ENCODE assay signal across 22 cellular contexts in genomic region chr1:11879311-11880180, GRCh38. TPM values are rescaled to one million over a fixed set of nuclear protein-coding genes. Genes with fewer than 3 reads are reported as not detected.
DNase-seq lines count a peak whose midpoint lies in the region; ATAC-seq and TF ChIP-seq lines count a peak whose summit lies in the region.
"Had no signal": no experiment of that assay in that cellular context is flagged by ENCODE, and none has a peak within 500 bp of the region (broad histone marks: within the 10 kb centered on the region; RNA-seq: fewer than 3 reads in every experiment).

No MANE protein-coding gene starts in this region.

- no peak overlapping the region for H3K4ac ChIP-seq in neuronal stem cell (ENCODE audit: low read length)

- H4K91ac ChIP-seq in neuronal stem cell (ENCODE audit: low read depth, low read length, poor library complexity): no peak overlapping the region

- peaks cover 3% of the 10 kb centered on the region for H3K79me1 ChIP-seq in neuronal stem cell (ENCODE audit: low read depth, low read length)

- no peak overlapping the region for H2BK5ac ChIP-seq in neuronal stem cell (ENCODE audit: low read length)

- H3K23ac ChIP-seq in neuronal stem cell (ENCODE audit: low read depth, low read length, poor library complexity): no peak overlapping the region

- H3K36me3 Mint-ChIP-seq in stimulated activated naive B cell treated with anti-CD40 and anti-IgM and Interleukin-4, amounts not matched to agents 10 μg/mL and 1 μg/mL and 100 μg/mL, for 72 hours: no peaks in the 10 kb centered on the region

- no peak for TF ChIP-seq RAD21 in Ishikawa (IDR thresholded peaks at IDR 0.05; ENCODE audit: low read depth)

- no peak for TF ChIP-seq EP300 in Ishikawa (IDR thresholded peaks at IDR 0.05; ENCODE audit: borderline replicate concordance)

- peak overlapping the region; percentile 82 for H3K14ac ChIP-seq in neuronal stem cell (ENCODE audit: low read length)

- H3K36me3 ChIP-seq in heart right ventricle: no peaks in the 10 kb centered on the region
- H3K36me3 ChIP-seq in neuronal stem cell (replicated peaks in 1 of 2; ENCODE audit: control insufficient read depth in 2 of 2, insufficient read depth in 2 of 2, low read length in 2 of 2): no peaks in the 10 kb centered on the region

- H3K9me3 ChIP-seq in heart right ventricle (no peaks in the 10 kb centered on the region), neuronal stem cell (replicated peaks in 1 of 2; ENCODE audit: control insufficient read depth in 2 of 2, insufficient read depth in 1 of 2, low read depth in 1 of 2, low read length in 2 of 2) (no peaks in the 10 kb centered on the region)

- TF ChIP-seq CTCF in heart right ventricle (IDR thresholded peaks at IDR 0.05): no peak

- H2BK15ac ChIP-seq in neuronal stem cell (ENCODE audit: low read length): no peak overlapping the region

- H3K4me1 Mint-ChIP-seq in stimulated activated naive B cell treated with anti-CD40 and anti-IgM and Interleukin-4, amounts not matched to agents 10 μg/mL and 1 μg/mL and 100 μg/mL, for 72 hours: peaks cover 0 to 2% of the 10 kb centered on the region in 2 donors

- peak overlapping the region; percentile 51 for H3K18ac ChIP-seq in neuronal stem cell (ENCODE audit: low read length)

- no peak overlapping the region for H3K9ac ChIP-seq in neuronal stem cell (ENCODE audit: low read depth, low read length, poor library complexity)

- no peak overlapping the region for H3K4me2 ChIP-seq in neuronal stem cell (ENCODE audit: insufficient read depth, low read length, poor library complexity, severe bottlenecking)
- H3K4me2 ChIP-seq: PC-9 had no signal

- no peak overlapping the region for H2AK5ac ChIP-seq in neuronal stem cell (ENCODE audit: low read depth, low read length)

- peaks cover 25 to 43% of the 10 kb centered on the region in 2 donors for H3K27me3 Mint-ChIP-seq in stimulated activated naive B cell treated with anti-CD40 and anti-IgM and Interleukin-4, amounts not matched to agents 10 μg/mL and 1 μg/mL and 100 μg/mL, for 72 hours

- H3K4me3 ChIP-seq in heart right ventricle (no peak overlapping the region), neuronal stem cell (ENCODE audit: low read length in 2 of 2) (no peak overlapping the region)
- H3K4me3 ChIP-seq: PC-9 had no signal

- H3K4me3 Mint-ChIP-seq in stimulated activated naive B cell treated with anti-CD40 and anti-IgM and Interleukin-4, amounts not matched to agents 10 μg/mL and 1 μg/mL and 100 μg/mL, for 72 hours: no peak overlapping the region
- H3K4me3 Mint-ChIP-seq: H9, HFFc6 had no signal

- H2AFZ ChIP-seq in neuronal stem cell (ENCODE audit: low read length): no peak overlapping the region
- H2AFZ ChIP-seq: PC-9 had no signal

- DNase-seq in heart right ventricle (no peak), cardiac septum (ENCODE audit: low spot score) (no peak), neuronal stem cell (ENCODE audit: low spot score) (no peak), hypothalamus (lab: John Stamatoyannopoulos, UW) (no peak)
- no peak for DNase-seq in stimulated activated naive B cell treated with anti-CD40 and anti-IgM and Interleukin-4, amounts not matched to agents 10 μg/mL and 1 μg/mL and 100 μg/mL, for 72 hours
- DNase-seq in stimulated activated CD4-positive, alpha-beta T cell treated with anti-CD3 and anti-CD28 coated beads, Interleukin-4, amount 100 ng/mL, for 1 hour: no peak
- DNase-seq: DMS53, GDM1, H9, HFFc6, NCI-H1105, NCI-H146, NCI-H2029, NCI-H226, NCI-H748 treated with DMSO at 0.1 percent for 48 hours, PC-9, RPMI8226, SIG-M5 had no signal

- H2BK12ac ChIP-seq in neuronal stem cell (ENCODE audit: low read length): no peak overlapping the region

- no peak overlapping the region for H2BK120ac ChIP-seq in neuronal stem cell (ENCODE audit: low read depth, low read length)

- peaks cover 22 to 69% (median 55%) of the 10 kb centered on the region in 9 donors for H3K4me1 ChIP-seq in heart right ventricle
- peaks cover 4 to 7% of the 10 kb centered on the region in 2 donors for H3K4me1 ChIP-seq in neuronal stem cell (ENCODE audit: control insufficient read depth in 2 of 2, insufficient read depth in 1 of 2, low read depth in 1 of 2, low read length in 2 of 2)

- peak overlapping the region; percentile 20 for H3K27ac Mint-ChIP-seq in stimulated activated naive B cell treated with anti-CD40 and anti-IgM and Interleukin-4, amounts not matched to agents 10 μg/mL and 1 μg/mL and 100 μg/mL, for 72 hours
- H3K27ac Mint-ChIP-seq: HFFc6 had no signal

- H3K27me3 ChIP-seq in heart right ventricle (no peaks in the 10 kb centered on the region), neuronal stem cell (ENCODE audit: control insufficient read depth in 3 of 3, insufficient read depth in 3 of 3, low read depth in 1 of 3, low read length in 3 of 3) (peaks cover 0 to 22% (median 0%) of the 10 kb centered on the region in 3 experiments)

- WGBS in heart right ventricle, 2 donors: 83 to 84% methylated on average over 28 of the region's 28 CpGs
- WGBS in neuronal stem cell (ENCODE audit: extremely low coverage in 2 of 2, insufficient read length in 2 of 2, insufficient replicate concordance in 1 of 2), 2 donors: no CpG with 5 or more reads among the region's 28 CpGs

- intact Hi-C loops in heart right ventricle (cut with DNase I) (loop anchor here in 1 of 10 donors (5.0 kb wide), 1 partner anchor 87 kb away; no protein-coding TSS in a partner anchor), cardiac septum (cut with DNase I) (no loop called here)

- H3K27ac ChIP-seq in heart right ventricle (peak overlapping the region; percentile 76 to 94 (median 87)), neuronal stem cell (replicated peaks; ENCODE audit: low read length) (no peak overlapping the region)
- H3K27ac ChIP-seq: C4-2B, HL-60, PC-9 had no signal

- no peak for ATAC-seq in heart right ventricle
- no peak for ATAC-seq in stimulated activated naive B cell treated with anti-CD40 and anti-IgM and Interleukin-4, amounts not matched to agents 10 μg/mL and 1 μg/mL and 100 μg/mL, for 72 hours (replicated peaks)

- H3K9me3 Mint-ChIP-seq in stimulated activated naive B cell treated with anti-CD40 and anti-IgM and Interleukin-4, amounts not matched to agents 10 μg/mL and 1 μg/mL and 100 μg/mL, for 72 hours: peaks cover 0 to 1% of the 10 kb centered on the region in 2 donors

- H4K8ac ChIP-seq in neuronal stem cell (ENCODE audit: low read depth, low read length): no peak overlapping the region

TF ChIP-seq in Ishikawa, 13 proteins besides CTCF, POLR2A, EP300 and RAD21:
- TF ChIP-seq NFIC (IDR thresholded peaks at IDR 0.05): no peak
- 0 out of 2 replicates have a peak, but pooled peaks have one; percentile 24 for TF ChIP-seq REST (IDR thresholded peaks at IDR 0.05; ENCODE audit: low read depth)
- TF ChIP-seq ZBTB7A (IDR thresholded peaks at IDR 0.05; ENCODE audit: low read depth): no peak

RNA-seq across cellular contexts. Expression of gene NPPB, which starts 20.8 kb away (rescaled TPM):
- total RNA-seq in heart right ventricle (1,000 to 10,000 TPM in 1 of 10 donors, 100 to 1,000 TPM in 5, 10 to 100 TPM in 1, 1 to 10 TPM in 3; 1.1 to 4,616 (median 291) TPM), cardiac septum (7,162 TPM)
- polyA plus RNA-seq in heart right ventricle: over 10,000 TPM in 1 of 2 donors, 10 to 100 TPM in 1; 46.2 to 15,996 TPM
- polyA plus RNA-seq in neuronal stem cell (2013, experiment 1 of 2): 5.4 TPM
- polyA plus RNA-seq in neuronal stem cell (2013, experiment 2 of 2): 5.2 TPM
- total RNA-seq: HFFc6, HT-29, PC-9 had no signal

RNA-seq across cellular contexts. Expression of gene NPPA, which starts 32.0 kb away (rescaled TPM):
- total RNA-seq in heart right ventricle (1,000 to 10,000 TPM in 2 of 10 donors, 100 to 1,000 TPM in 5, 10 to 100 TPM in 2, 1 to 10 TPM in 1; 5.8 to 2,762 (median 663) TPM), cardiac septum (21,376 TPM)
- 1,000 to 10,000 TPM in 1 of 2 donors, 10 to 100 TPM in 1; 16.4 to 2,201 TPM for polyA plus RNA-seq in heart right ventricle
- polyA plus RNA-seq in neuronal stem cell (2013, experiment 1 of 2): not detected
- not detected for polyA plus RNA-seq in neuronal stem cell (2013, experiment 2 of 2)
- total RNA-seq: H9, HFFc6, HT-29, PC-9 had no signal

RNA-seq across cellular contexts. Expression of gene KIAA2013, which starts 46.7 kb away (rescaled TPM):
- total RNA-seq in heart right ventricle: 10 to 100 TPM; 35.5 to 47.8 (median 39.0) TPM
- 10 to 100 TPM; 23.3 to 44.7 TPM for polyA plus RNA-seq in heart right ventricle
- 42.6 TPM for total RNA-seq in cardiac septum
- 25.3 TPM for polyA plus RNA-seq in neuronal stem cell (2013, experiment 1 of 2)
- polyA plus RNA-seq in neuronal stem cell (2013, experiment 2 of 2): 24.8 TPM

RNA-seq across cellular contexts. Expression of gene PLOD1, which starts 55.0 kb away (rescaled TPM):
- 10 to 100 TPM; 27.3 to 95.3 (median 44.4) TPM for total RNA-seq in heart right ventricle
- polyA plus RNA-seq in heart right ventricle: 100 to 1,000 TPM in 1 of 2 donors, 10 to 100 TPM in 1; 53.0 to 102 TPM
- 52.6 TPM for total RNA-seq in cardiac septum
- polyA plus RNA-seq in neuronal stem cell (2013, experiment 1 of 2): 32.4 TPM
- polyA plus RNA-seq in neuronal stem cell (2013, experiment 2 of 2): 31.9 TPM
